ENCODE assay signal across 9 cellular contexts in the genomic region with DNA sequence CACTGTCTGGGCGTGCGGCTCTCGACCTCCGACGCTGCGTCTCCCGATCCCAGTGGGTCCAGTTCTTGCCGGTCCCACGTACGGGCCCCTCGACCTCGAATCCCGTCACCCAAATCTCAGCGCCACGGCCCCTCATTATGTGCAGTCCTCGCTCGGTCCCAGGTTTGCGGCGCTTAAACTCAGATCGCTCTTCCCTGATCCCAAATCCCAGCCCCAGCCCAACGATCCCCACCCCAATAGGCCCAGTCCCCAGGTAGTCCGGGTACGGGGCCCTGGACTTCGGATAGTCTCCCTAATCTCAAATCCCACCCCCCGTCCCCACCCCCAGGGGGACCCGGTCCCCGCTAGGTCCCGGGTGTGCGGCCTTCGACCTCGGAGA. TPM values are rescaled to one million over a fixed set of nuclear protein-coding genes. Genes with fewer than 3 reads are reported as not detected.
DNase-seq lines count a peak whose midpoint lies in the region; ATAC-seq and TF ChIP-seq lines count a peak whose summit lies in the region.
"Had no signal": no experiment of that assay in that cellular context is flagged by ENCODE, and none has a peak within 500 bp of the region (broad histone marks: within the 10 kb centered on the region; RNA-seq: fewer than 3 reads in every experiment).

No MANE protein-coding gene starts in this region.

- H3K9ac ChIP-seq in DND-41 (ENCODE audit: low read depth, low read length) (peak overlapping the region; percentile 98), mucosa of stomach (ENCODE audit: low read length) (peak overlapping the region; percentile 94)

- H3K79me2 ChIP-seq in DND-41 (ENCODE audit: insufficient read depth, low read length), result peaks cover 70% of the 10 kb centered on the region

- H3K4me3 ChIP-seq in DND-41 (ENCODE audit: low read depth in 1 of 2, low read length in 2 of 2) (peak overlapping the region; percentile 83 to 87), breast epithelium (peak overlapping the region; percentile 71 to 92 (median 82)), mucosa of stomach (ENCODE audit: low read length) (peak overlapping the region; percentile 69)

- no peak overlapping the region for H2AFZ ChIP-seq in DND-41 (ENCODE audit: low read depth, low read length)

- H3K9me3 ChIP-seq in DND-41 (ENCODE audit: insufficient read depth, low read length, severe bottlenecking) (no peaks in the 10 kb centered on the region), breast epithelium (no peaks in the 10 kb centered on the region), mucosa of stomach (ENCODE audit: control insufficient read depth, low read length) (no peaks in the 10 kb centered on the region)

- peaks cover 40% of the 10 kb centered on the region for H4K20me1 ChIP-seq in DND-41 (ENCODE audit: insufficient read depth, low read length)

- no peak for TF ChIP-seq POLR2A in breast epithelium (IDR thresholded peaks at IDR 0.05)

- intact Hi-C loops in breast epithelium (cut with DNase I; ENCODE audit: low total_unique reads), result no loop called here

- H3K4me1 ChIP-seq in DND-41 (ENCODE audit: insufficient read depth, low read length), result peaks cover 39% of the 10 kb centered on the region
- H3K4me1 ChIP-seq in breast epithelium, result peaks cover 0 to 8% of the 10 kb centered on the region in 2 donors
- H3K4me1 ChIP-seq in mucosa of stomach (ENCODE audit: control insufficient read depth, insufficient read depth, low read length), result peaks cover 35% of the 10 kb centered on the region

- H3K27me3 ChIP-seq in DND-41 (ENCODE audit: insufficient read depth, low read length, poor library complexity) (no peaks in the 10 kb centered on the region), breast epithelium (no peaks in the 10 kb centered on the region), mucosa of stomach (ENCODE audit: control insufficient read depth, insufficient read depth, low read length) (no peaks in the 10 kb centered on the region)

- TF ChIP-seq CTCF in DND-41 (IDR thresholded peaks at IDR 0.05; ENCODE audit: borderline replicate concordance, extremely low read depth, low read length, poor library complexity, severe bottlenecking), result no peak
- TF ChIP-seq CTCF in breast epithelium (IDR thresholded peaks at IDR 0.05), result no peak

- H3K36me3 ChIP-seq in DND-41 (ENCODE audit: insufficient read depth, low read length), result peaks cover 36% of the 10 kb centered on the region
- no peaks in the 10 kb centered on the region for H3K36me3 ChIP-seq in breast epithelium
- no peaks in the 10 kb centered on the region for H3K36me3 ChIP-seq in mucosa of stomach (ENCODE audit: control insufficient read depth, insufficient read depth, low read length)

- no peak for ATAC-seq in DND-41 (ENCODE audit: insufficient read depth, low read depth)
- ATAC-seq in HG03196 (IDR thresholded peaks at IDR 0.05; ENCODE audit: unreplicated experiment), result peak; percentile 0
- no peak for ATAC-seq in HG02763 (IDR thresholded peaks at IDR 0.05; ENCODE audit: unreplicated experiment)

- no peak for DNase-seq in DND-41
- no peak for DNase-seq in breast epithelium (ENCODE audit: low spot score in 2 of 2)
- DNase-seq in activated CD4-positive, CD25-positive, alpha-beta regulatory T cell treated with anti-CD3 and anti-CD28 coated beads, Interleukin-2, amount 50 U/mL, for 72 hours, result no peak
- no peak for DNase-seq in HuH-7.5 (ENCODE audit: low spot score)
- no peak for DNase-seq in AG08396 (ENCODE audit: low spot score)

- H3K27ac ChIP-seq in DND-41 (ENCODE audit: low read length) (peak overlapping the region; percentile 96), breast epithelium (peak overlapping the region; percentile 99 to 100)

- peak overlapping the region; percentile 94 for H3K4me2 ChIP-seq in DND-41 (ENCODE audit: insufficient read depth, low read length)

RNA-seq across cellular contexts. Expression of a gene that starts 0.7 kb away (rescaled TPM):
- total RNA-seq in breast epithelium, result 100 to 1,000 TPM; 175 to 213 (median 207) TPM

RNA-seq across cellular contexts. Expression of a gene that starts 28.6 kb away (rescaled TPM):
- 10 to 100 TPM in 2 of 3 donors, 1 to 10 TPM in 1; 8.5 to 16.4 (median 12.8) TPM for total RNA-seq in breast epithelium

RNA-seq across cellular contexts. Expression of a gene that starts 36.9 kb away (rescaled TPM):
- total RNA-seq in breast epithelium, result not detected
- total RNA-seq: LHCN-M2 had no signal
